ENCODE assay signal across 10 cellular contexts in the genomic region with DNA sequence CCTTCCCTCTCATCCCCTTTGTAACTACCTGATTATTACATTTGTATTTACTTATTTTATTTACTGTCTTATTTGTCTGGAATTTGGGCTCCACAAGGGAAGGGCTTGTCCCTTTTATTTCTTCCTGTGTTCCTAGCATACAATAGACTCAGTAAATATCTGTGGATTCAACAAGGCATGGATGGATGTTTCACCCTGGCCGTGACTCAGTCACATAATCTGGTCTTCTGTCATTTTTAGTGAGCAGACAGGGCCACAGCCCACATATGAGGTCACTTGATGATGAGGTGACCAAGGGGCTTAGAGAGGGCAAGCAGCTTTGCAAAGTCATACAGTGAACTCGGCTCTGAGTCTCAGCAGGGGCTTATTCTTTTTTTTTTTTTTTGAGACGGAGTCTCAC. TPM values are rescaled to one million over a fixed set of nuclear protein-coding genes. Genes with fewer than 3 reads are reported as not detected.
DNase-seq lines count a peak whose midpoint lies in the region; ATAC-seq, FAIRE-seq and TF ChIP-seq lines count a peak whose summit lies in the region.
"Had no signal": no experiment of that assay in that cellular context is flagged by ENCODE, and none has a peak within 500 bp of the region (broad histone marks: within the 10 kb centered on the region; RNA-seq: fewer than 3 reads in every experiment).

No MANE protein-coding gene starts in this region.

- no peak overlapping the region for H3K9ac ChIP-seq in K562 (ENCODE audit: insufficient read depth in 1 of 2, low read depth in 2 of 2, low read length in 2 of 2)

- FAIRE-seq in K562 (lab: Jason Lieb, UNC) = peak; percentile 85

- no peak overlapping the region for H3K4me3 Mint-ChIP-seq in activated naive CD4-positive, alpha-beta T cell treated with anti-CD3 and anti-CD28 coated beads, Interleukin-2, amount 10 ng/mL, durations not matched to agents 7 days and 5 days
- H3K4me3 Mint-ChIP-seq: activated CD4-positive, alpha-beta T cell treated with anti-CD3 and anti-CD28 coated beads, Interleukin-2, amount 10 ng/mL, durations not matched to agents 7 days and 5 days had no signal

- H3K4me1 ChIP-seq in cardiac muscle cell (ENCODE audit: low read depth) = peaks cover 46% of the 10 kb centered on the region
- H3K4me1 ChIP-seq in K562 (replicated peaks in 1 of 2; ENCODE audit: control insufficient read depth in 2 of 2, insufficient read depth in 2 of 2, low read length in 2 of 2) = peaks cover 18 to 19% of the 10 kb centered on the region in 2 experiments; a peak in 4 of 5 replicates
- H3K4me1 ChIP-seq in thyroid gland = peaks cover 13 to 14% of the 10 kb centered on the region in 2 donors

- H3K36me3 ChIP-seq in cardiac muscle cell = no peaks in the 10 kb centered on the region
- no peaks in the 10 kb centered on the region for H3K36me3 ChIP-seq in K562 (ENCODE audit: control insufficient read depth, insufficient read depth, low read length)
- H3K36me3 ChIP-seq in thyroid gland = no peaks in the 10 kb centered on the region
- H3K36me3 ChIP-seq: MG63 had no signal

- no TSS peak for BruUV-seq in K562 (replicated peaks; lab: Mats Ljungman, UMichigan)

- H3K27me3 Mint-ChIP-seq in activated naive CD4-positive, alpha-beta T cell treated with anti-CD3 and anti-CD28 coated beads, Interleukin-2, amount 10 ng/mL, durations not matched to agents 7 days and 5 days = peaks cover 31% of the 10 kb centered on the region

- in situ Hi-C loops in K562 (cut with MboI) = no loop called here

- H3K4me2 ChIP-seq in K562 (ENCODE audit: insufficient read depth, low read length) = no peak overlapping the region

- no peak overlapping the region for H3K27ac Mint-ChIP-seq in activated naive CD4-positive, alpha-beta T cell treated with anti-CD3 and anti-CD28 coated beads, Interleukin-2, amount 10 ng/mL, durations not matched to agents 7 days and 5 days
- H3K27ac Mint-ChIP-seq: activated CD4-positive, alpha-beta T cell treated with anti-CD3 and anti-CD28 coated beads, Interleukin-2, amount 10 ng/mL, durations not matched to agents 7 days and 5 days had no signal

- ATAC-seq in Right ventricle myocardium inferior (no peak), K562 (peak; percentile 72), GM19452 (IDR thresholded peaks at IDR 0.05; ENCODE audit: unreplicated experiment) (no peak)

- H3K9me3 Mint-ChIP-seq in activated naive CD4-positive, alpha-beta T cell treated with anti-CD3 and anti-CD28 coated beads, Interleukin-2, amount 10 ng/mL, durations not matched to agents 7 days and 5 days = no peaks in the 10 kb centered on the region
- H3K9me3 Mint-ChIP-seq: activated CD4-positive, alpha-beta T cell treated with anti-CD3 and anti-CD28 coated beads, Interleukin-2, amount 10 ng/mL, durations not matched to agents 7 days and 5 days had no signal

- no peaks in the 10 kb centered on the region for H3K9me3 ChIP-seq in cardiac muscle cell (ENCODE audit: low read depth)
- no peaks in the 10 kb centered on the region for H3K9me3 ChIP-seq in K562 (replicated peaks; ENCODE audit: control insufficient read depth, insufficient read depth, low read depth, low read length)
- no peaks in the 10 kb centered on the region for H3K9me3 ChIP-seq in thyroid gland
- H3K9me3 ChIP-seq: MG63 had no signal

- peak overlapping the region; percentile 74 for H2AFZ ChIP-seq in K562 (ENCODE audit: low read depth, low read length)

- CTCF ChIA-PET in K562 (lab: Yijun Ruan, JAX; ENCODE audit: low intra/inter-chr PET ratio) = no interaction called here
- CTCF ChIA-PET in activated naive CD4-positive, alpha-beta T cell treated with anti-CD3 and anti-CD28 coated beads, Interleukin-2, amount 10 ng/mL, durations not matched to agents 7 days and 5 days (lab: Charles Lee) = interaction anchor here (2.4 kb wide), 1 partner anchor 13 kb away, joined by 9 read pairs; no protein-coding TSS in a partner anchor

- TF ChIP-seq RAD21 in K562 (CRISPR knock-in tag; conservative IDR thresholded peaks at IDR 0.05 in 1 of 2, IDR thresholded peaks at IDR 0.05 in 1 of 2) = no peak

- WGBS in K562 (ENCODE audit: insufficient coverage, low coverage, missing lambda C conversion rate) = 12% methylated on average over 3 of the region's 3 CpGs
- WGBS in thyroid gland, 2 donors = 76 to 80% methylated on average over 3 of the region's 3 CpGs

- peak in 1 of 2 donors; percentile 17 for DNase-seq in cardiac muscle cell (ENCODE audit: low read depth in 1 of 2, low spot score in 1 of 2)
- no peak for DNase-seq in Right ventricle myocardium inferior (ENCODE audit: missing footprints)
- peak; percentile 45 to 75 (median 52) for DNase-seq in K562 (ENCODE audit: extremely low read depth in 1 of 4, low spot score in 3 of 4)
- peak; percentile 13 for DNase-seq in kidney glomerular epithelial cell (lab: John Stamatoyannopoulos, UW)
- DNase-seq in thyroid gland = no peak
- no peak for DNase-seq in activated naive CD4-positive, alpha-beta T cell treated with anti-CD3 and anti-CD28 coated beads, Interleukin-2, amount 10 ng/mL, durations not matched to agents 7 days and 5 days
- no peak for DNase-seq in hippocampal formation (lab: John Stamatoyannopoulos, UW)
- DNase-seq: activated CD4-positive, alpha-beta T cell treated with anti-CD3 and anti-CD28 coated beads, Interleukin-2, amount 10 ng/mL, durations not matched to agents 7 days and 5 days; MG63 had no signal

- intact Hi-C loops in Right ventricle myocardium inferior (cut with DNase I) (no loop called here), K562 (cut with micrococcal nuclease) (no loop called here), thyroid gland (cut with DNase I) (loop anchor here (10.0 kb wide), 1 partner anchor 203 kb away; no protein-coding TSS in a partner anchor)

- H3K4me1 Mint-ChIP-seq in activated naive CD4-positive, alpha-beta T cell treated with anti-CD3 and anti-CD28 coated beads, Interleukin-2, amount 10 ng/mL, durations not matched to agents 7 days and 5 days = no peaks in the 10 kb centered on the region
- H3K4me1 Mint-ChIP-seq: activated CD4-positive, alpha-beta T cell treated with anti-CD3 and anti-CD28 coated beads, Interleukin-2, amount 10 ng/mL, durations not matched to agents 7 days and 5 days had no signal

- no peaks in the 10 kb centered on the region for H3K9me1 ChIP-seq in K562 (ENCODE audit: control insufficient read depth, insufficient read depth, low read length)

- TF ChIP-seq EP300 in K562 (IDR thresholded peaks at IDR 0.05; ENCODE audit: low read length) = no peak

- H4K20me1 ChIP-seq in K562 (replicated peaks; ENCODE audit: control insufficient read depth, insufficient read depth, low read length) = no peaks in the 10 kb centered on the region

- peak overlapping the region; percentile 97 for H3K27ac ChIP-seq in cardiac muscle cell
- H3K27ac ChIP-seq in K562 (ENCODE audit: extremely low read depth, low read depth, low read length) = peak overlapping the region; percentile 59; the same call in 1 of the 3 replicates
- H3K27ac ChIP-seq in thyroid gland = peak overlapping the region in 2 of 3 donors; percentile 21 to 61

- no peaks in the 10 kb centered on the region for H3K79me2 ChIP-seq in K562 (ENCODE audit: control insufficient read depth, insufficient read depth, low read length)

- TF ChIP-seq POLR2A in K562 (conservative IDR thresholded peaks at IDR 0.05) = no peak
- TF ChIP-seq POLR2A in thyroid gland (IDR thresholded peaks at IDR 0.05) = no peak

- no peak overlapping the region for H3K4me3 ChIP-seq in cardiac muscle cell
- H3K4me3 ChIP-seq in K562 = no peak overlapping the region
- H3K4me3 ChIP-seq in thyroid gland (replicated peaks in 1 of 3) = no peak overlapping the region
- H3K4me3 ChIP-seq: MG63 had no signal

- POLR2A ChIA-PET in K562 (lab: Yijun Ruan, JAX) = no interaction called here

- no peak for TF ChIP-seq CTCF in cardiac muscle cell (IDR thresholded peaks at IDR 0.05; ENCODE audit: low read depth, low read length)
- no peak for TF ChIP-seq CTCF in K562 (IDR thresholded peaks at IDR 0.05 in 2 of 3, conservative IDR thresholded peaks at IDR 0.05 in 1 of 3; ENCODE audit: insufficient read depth in 2 of 3, low read depth in 1 of 3, low read length in 3 of 3)
- no peak for TF ChIP-seq CTCF in thyroid gland (IDR thresholded peaks at IDR 0.05)

- no peaks in the 10 kb centered on the region for H3K36me3 Mint-ChIP-seq in activated naive CD4-positive, alpha-beta T cell treated with anti-CD3 and anti-CD28 coated beads, Interleukin-2, amount 10 ng/mL, durations not matched to agents 7 days and 5 days

- H3K27me3 ChIP-seq in cardiac muscle cell (no peaks in the 10 kb centered on the region), K562 (ENCODE audit: control insufficient read depth in 2 of 2, insufficient read depth in 2 of 2, low read length in 2 of 2) (no peaks in the 10 kb centered on the region), thyroid gland (no peaks in the 10 kb centered on the region)
- H3K27me3 ChIP-seq: MG63 had no signal

RNA-seq across cellular contexts. Expression of a gene that starts 7.8 kb away (rescaled TPM):
- 185 and 194 TPM in 2 replicates for total RNA-seq in cardiac muscle cell
- 104 and 107 TPM in 2 replicates for polyA plus RNA-seq in cardiac muscle cell
- 129 TPM for total RNA-seq in Right ventricle myocardium inferior
- 26.7 and 35.3 TPM in 2 replicates for total RNA-seq in K562 (2011; cell fraction: chromatin; rRNA removed; ENCODE audit: low replicate concordance)
- total RNA-seq in K562 (2011; cell fraction: nucleolus; rRNA removed) = 23.9 and 25.5 TPM in 2 replicates
- total RNA-seq in K562 (2011; cell fraction: nucleoplasm; rRNA removed) = 30.5 and 35.5 TPM in 2 replicates
- 11.7 and 12.1 TPM in 2 replicates for total RNA-seq in K562 (2014; rRNA removed)
- total RNA-seq in K562 (2014; rRNA removed; fragmentation: Illumina TruSeq; extraction: Trizol) = 5.3 and 6.1 TPM in 2 replicates
- total RNA-seq in K562 (2015; rRNA removed; fragmentation: Illumina TruSeq; extraction: Trizol) = 8.2 and 9.2 TPM in 2 replicates
- 19.3 and 19.6 TPM in 2 replicates for total RNA-seq in K562 (2021)
- 6.7 and 8.5 TPM in 2 replicates for polyA plus RNA-seq in K562 (2011; rRNA removed)
- 6.4 and 8.5 TPM in 2 replicates for polyA plus RNA-seq in K562 (2011; cell fraction: cytosol; rRNA removed)
- 9.0 and 11.1 TPM in 2 replicates for polyA plus RNA-seq in K562 (2011; cell fraction: nucleus; rRNA removed)
- polyA plus RNA-seq in K562 (2012) = 8.6 and 9.6 TPM in 2 replicates
- polyA plus RNA-seq in K562 (2014; fragmentation: Illumina TruSeq; extraction: Trizol) = 12.5 and 13.7 TPM in 2 replicates
- under 1 TPM; 0.29 to 0.39 TPM for polyA plus RNA-seq in K562 (2014; fragmentation: Nextera tagmentation; extraction: Ambion mirVana)
- polyA plus RNA-seq in K562 (2014; rRNA removed) = 8.4 and 9.5 TPM in 2 replicates
- polyA minus RNA-seq in K562 (2011; rRNA and poly(A)+ RNA removed) = 8.8 and 9.0 TPM in 2 replicates
- polyA minus RNA-seq in K562 (2011; cell fraction: cytosol; rRNA and poly(A)+ RNA removed) = 9.3 and 12.0 TPM in 2 replicates
- 4.6 and 6.9 TPM in 2 replicates for polyA minus RNA-seq in K562 (2011; cell fraction: nucleus; rRNA and poly(A)+ RNA removed)
- total RNA-seq in thyroid gland = 10 to 100 TPM; 55.1 to 86.7 (median 79.6) TPM

RNA-seq across cellular contexts. Expression of a gene that starts 33.1 kb away (rescaled TPM):
- total RNA-seq in cardiac muscle cell = 6.2 and 21.1 TPM in 2 replicates
- 30.4 and 37.7 TPM in 2 replicates for polyA plus RNA-seq in cardiac muscle cell
- total RNA-seq in Right ventricle myocardium inferior = 15.5 TPM
- total RNA-seq in K562 (2011; cell fraction: chromatin; rRNA removed; ENCODE audit: low replicate concordance) = 13.0 and 26.2 TPM in 2 replicates
- total RNA-seq in K562 (2011; cell fraction: nucleolus; rRNA removed) = 4.1 and 5.8 TPM in 2 replicates
- total RNA-seq in K562 (2011; cell fraction: nucleoplasm; rRNA removed) = 10.6 and 13.0 TPM in 2 replicates
- total RNA-seq in K562 (2014; rRNA removed) = 1.9 and 4.7 TPM in 2 replicates
- 2.7 and 3.1 TPM in 2 replicates for total RNA-seq in K562 (2014; rRNA removed; fragmentation: Illumina TruSeq; extraction: Trizol)
- total RNA-seq in K562 (2015; rRNA removed; fragmentation: Illumina TruSeq; extraction: Trizol) = 3.7 and 4.2 TPM in 2 replicates
- total RNA-seq in K562 (2021) = 7.2 and 8.8 TPM in 2 replicates
- polyA plus RNA-seq in K562 (2011; rRNA removed) = 5.9 and 12.4 TPM in 2 replicates
- polyA plus RNA-seq in K562 (2011; cell fraction: cytosol; rRNA removed) = 10.9 and 11.2 TPM in 2 replicates
- 83.5 and 91.2 TPM in 2 replicates for polyA plus RNA-seq in K562 (2011; cell fraction: nucleus; rRNA removed)
- 9.5 and 18.2 TPM in 2 replicates for polyA plus RNA-seq in K562 (2012)
- polyA plus RNA-seq in K562 (2014; fragmentation: Illumina TruSeq; extraction: Trizol) = 5.7 and 7.4 TPM in 2 replicates
- polyA plus RNA-seq in K562 (2014; fragmentation: Nextera tagmentation; extraction: Ambion mirVana) = 1 to 10 TPM; 6.0 to 7.0 TPM
- polyA plus RNA-seq in K562 (2014; rRNA removed) = 4.1 and 6.4 TPM in 2 replicates
- 6.1 and 8.2 TPM in 2 replicates for polyA minus RNA-seq in K562 (2011; rRNA and poly(A)+ RNA removed)
- 11.1 TPM in 1 of 2 replicates, not detected in the other for polyA minus RNA-seq in K562 (2011; cell fraction: cytosol; rRNA and poly(A)+ RNA removed)
- 3.6 and 5.6 TPM in 2 replicates for polyA minus RNA-seq in K562 (2011; cell fraction: nucleus; rRNA and poly(A)+ RNA removed)
- 10 to 100 TPM; 10.7 to 20.9 (median 16.7) TPM for total RNA-seq in thyroid gland

RNA-seq across cellular contexts. Expression of a gene that starts 39.9 kb away (rescaled TPM):
- total RNA-seq in cardiac muscle cell (37.3 and 67.2 TPM in 2 replicates), Right ventricle myocardium inferior (20.5 TPM), K562 (2014; rRNA removed) (0.37 and 0.41 TPM in 2 replicates), K562 (2014; rRNA removed; fragmentation: Illumina TruSeq; extraction: Trizol) (0.18 and 0.29 TPM in 2 replicates), K562 (2015; rRNA removed; fragmentation: Illumina TruSeq; extraction: Trizol) (0.14 and 0.41 TPM in 2 replicates), K562 (2021) (0.72 and 1.5 TPM in 2 replicates), thyroid gland (1 to 10 TPM; 3.5 to 7.9 (median 5.9) TPM)
- polyA plus RNA-seq in cardiac muscle cell (105 and 138 TPM in 2 replicates), K562 (2011; rRNA removed) (1.6 and 4.4 TPM in 2 replicates), K562 (2014; fragmentation: Illumina TruSeq; extraction: Trizol) (0.52 and 0.76 TPM in 2 replicates), K562 (2014; fragmentation: Nextera tagmentation; extraction: Ambion mirVana) (under 1 TPM; 0.25 to 0.66 TPM), K562 (2014; rRNA removed) (0.98 and 2.1 TPM in 2 replicates)
- total RNA-seq in K562 (2011; cell fraction: chromatin; rRNA removed; ENCODE audit: low replicate concordance) = 9.9 and 19.2 TPM in 2 replicates
- 8.2 and 11.2 TPM in 2 replicates for total RNA-seq in K562 (2011; cell fraction: nucleolus; rRNA removed)
- total RNA-seq in K562 (2011; cell fraction: nucleoplasm; rRNA removed) = 4.3 and 8.5 TPM in 2 replicates
- 0.58 and 0.99 TPM in 2 replicates for polyA plus RNA-seq in K562 (2011; cell fraction: cytosol; rRNA removed)
- 38.0 and 49.6 TPM in 2 replicates for polyA plus RNA-seq in K562 (2011; cell fraction: nucleus; rRNA removed)
- polyA plus RNA-seq in K562 (2012) = 0.86 and 6.3 TPM in 2 replicates
- 0.42 and 0.70 TPM in 2 replicates for polyA minus RNA-seq in K562 (2011; rRNA and poly(A)+ RNA removed)
- polyA minus RNA-seq in K562 (2011; cell fraction: cytosol; rRNA and poly(A)+ RNA removed) = not detected in 2 replicates
- 1.2 and 2.0 TPM in 2 replicates for polyA minus RNA-seq in K562 (2011; cell fraction: nucleus; rRNA and poly(A)+ RNA removed)

RNA-seq across cellular contexts. Expression of a gene that starts 50.0 kb away (rescaled TPM):
- total RNA-seq in cardiac muscle cell = 12.1 and 26.7 TPM in 2 replicates
- 16.8 and 30.6 TPM in 2 replicates for polyA plus RNA-seq in cardiac muscle cell
- 17.1 TPM for total RNA-seq in Right ventricle myocardium inferior
- 15.7 and 36.6 TPM in 2 replicates for total RNA-seq in K562 (2011; cell fraction: chromatin; rRNA removed; ENCODE audit: low replicate concordance)
- 21.7 and 24.9 TPM in 2 replicates for total RNA-seq in K562 (2011; cell fraction: nucleolus; rRNA removed)
- 23.7 and 33.4 TPM in 2 replicates for total RNA-seq in K562 (2011; cell fraction: nucleoplasm; rRNA removed)
- total RNA-seq in K562 (2014; rRNA removed) = 6.5 and 8.0 TPM in 2 replicates
- total RNA-seq in K562 (2014; rRNA removed; fragmentation: Illumina TruSeq; extraction: Trizol) = 6.4 and 6.6 TPM in 2 replicates
- total RNA-seq in K562 (2015; rRNA removed; fragmentation: Illumina TruSeq; extraction: Trizol) = 7.5 and 8.3 TPM in 2 replicates
- 7.7 and 8.2 TPM in 2 replicates for total RNA-seq in K562 (2021)
- polyA plus RNA-seq in K562 (2011; rRNA removed) = 9.3 and 11.7 TPM in 2 replicates
- polyA plus RNA-seq in K562 (2011; cell fraction: cytosol; rRNA removed) = 15.7 and 16.0 TPM in 2 replicates
- 4.7 and 9.4 TPM in 2 replicates for polyA plus RNA-seq in K562 (2011; cell fraction: nucleus; rRNA removed)
- polyA plus RNA-seq in K562 (2012) = 10.3 and 13.8 TPM in 2 replicates
- polyA plus RNA-seq in K562 (2014; fragmentation: Illumina TruSeq; extraction: Trizol) = 14.6 and 15.4 TPM in 2 replicates
- 1 to 10 TPM; 4.0 to 4.2 TPM for polyA plus RNA-seq in K562 (2014; fragmentation: Nextera tagmentation; extraction: Ambion mirVana)
- 8.8 and 9.5 TPM in 2 replicates for polyA plus RNA-seq in K562 (2014; rRNA removed)
- polyA minus RNA-seq in K562 (2011; rRNA and poly(A)+ RNA removed) = 7.7 and 9.8 TPM in 2 replicates
- 4.1 and 4.7 TPM in 2 replicates for polyA minus RNA-seq in K562 (2011; cell fraction: cytosol; rRNA and poly(A)+ RNA removed)
- polyA minus RNA-seq in K562 (2011; cell fraction: nucleus; rRNA and poly(A)+ RNA removed) = 5.7 and 8.4 TPM in 2 replicates
- 100 to 1,000 TPM in 2 of 4 donors, 10 to 100 TPM in 2; 50.4 to 177 (median 94.8) TPM for total RNA-seq in thyroid gland

RNA-seq across cellular contexts. Expression of a gene that starts 50.4 kb away (rescaled TPM):
- total RNA-seq in cardiac muscle cell = 461 and 522 TPM in 2 replicates
- 356 and 359 TPM in 2 replicates for polyA plus RNA-seq in cardiac muscle cell
- total RNA-seq in Right ventricle myocardium inferior = 285 TPM
- total RNA-seq in K562 (2011; cell fraction: chromatin; rRNA removed; ENCODE audit: low replicate concordance) = 37.6 and 39.3 TPM in 2 replicates
- 40.9 and 41.2 TPM in 2 replicates for total RNA-seq in K562 (2011; cell fraction: nucleolus; rRNA removed)
- total RNA-seq in K562 (2011; cell fraction: nucleoplasm; rRNA removed) = 54.2 and 73.1 TPM in 2 replicates
- 136 and 147 TPM in 2 replicates for total RNA-seq in K562 (2014; rRNA removed)
- total RNA-seq in K562 (2014; rRNA removed; fragmentation: Illumina TruSeq; extraction: Trizol) = 214 and 232 TPM in 2 replicates
- 229 and 236 TPM in 2 replicates for total RNA-seq in K562 (2015; rRNA removed; fragmentation: Illumina TruSeq; extraction: Trizol)
- 255 and 267 TPM in 2 replicates for total RNA-seq in K562 (2021)
- polyA plus RNA-seq in K562 (2011; rRNA removed) = 136 and 148 TPM in 2 replicates
- polyA plus RNA-seq in K562 (2011; cell fraction: cytosol; rRNA removed) = 137 and 195 TPM in 2 replicates
- polyA plus RNA-seq in K562 (2011; cell fraction: nucleus; rRNA removed) = 75.2 and 120 TPM in 2 replicates
- 285 and 304 TPM in 2 replicates for polyA plus RNA-seq in K562 (2012)
- 269 and 334 TPM in 2 replicates for polyA plus RNA-seq in K562 (2014; fragmentation: Illumina TruSeq; extraction: Trizol)
- 100 to 1,000 TPM; 345 to 540 TPM for polyA plus RNA-seq in K562 (2014; fragmentation: Nextera tagmentation; extraction: Ambion mirVana)
- 147 and 152 TPM in 2 replicates for polyA plus RNA-seq in K562 (2014; rRNA removed)
- polyA minus RNA-seq in K562 (2011; rRNA and poly(A)+ RNA removed) = 216 and 222 TPM in 2 replicates
- polyA minus RNA-seq in K562 (2011; cell fraction: cytosol; rRNA and poly(A)+ RNA removed) = 249 and 294 TPM in 2 replicates
- 20.9 and 49.4 TPM in 2 replicates for polyA minus RNA-seq in K562 (2011; cell fraction: nucleus; rRNA and poly(A)+ RNA removed)
- 100 to 1,000 TPM; 437 to 789 (median 587) TPM for total RNA-seq in thyroid gland

Comparison
In these comparisons a context has a peak if more than half of its experiments do, and no peak if none do; other contexts are left out.
1. DNase-seq: peak in K562 (4 of 4) and kidney glomerular epithelial cell (single experiment); none in Right ventricle myocardium inferior (single experiment), thyroid gland (0 of 2), activated naive CD4-positive, alpha-beta T cell treated with anti-CD3 and anti-CD28 coated beads, Interleukin-2, amount 10 ng/mL, durations not matched to agents 7 days and 5 days (single experiment) and hippocampal formation (0 of 2).
2. H3K27ac ChIP-seq: peak in every context shown above with its lines; median percentile 97 in cardiac muscle cell; 59 in K562; 41 in thyroid gland.